In genomic region chr20:45817652-45818194, GRCh38 we compare ENCODE assay signal across 1 cellular context.
TF ChIP-seq lines count a peak whose summit lies in the region.

No MANE protein-coding gene starts in this region.

TF ChIP-seq in HepG2, 621 proteins besides CTCF, POLR2A, EP300 and RAD21:
- TF ChIP-seq ZNF451 (CRISPR knock-in tag; IDR thresholded peaks at IDR 0.05) (no peak), ATF7 (IDR thresholded peaks at IDR 0.05) (peak; percentile 13; the same call in 1 of the 2 replicates), ATF7 (CRISPR knock-in tag; IDR thresholded peaks at IDR 0.05) (no peak), HOXD1 (CRISPR knock-in tag; IDR thresholded peaks at IDR 0.05) (0 out of 2 replicates have a peak, but pooled peaks have one; percentile 23), ZNF274 (CRISPR knock-in tag; IDR thresholded peaks at IDR 0.05) (no peak)
TF ChIP-seq in HepG2: peak in this region for 2.
